9 cellular contexts compared by ENCODE assay signal in the genomic region with DNA sequence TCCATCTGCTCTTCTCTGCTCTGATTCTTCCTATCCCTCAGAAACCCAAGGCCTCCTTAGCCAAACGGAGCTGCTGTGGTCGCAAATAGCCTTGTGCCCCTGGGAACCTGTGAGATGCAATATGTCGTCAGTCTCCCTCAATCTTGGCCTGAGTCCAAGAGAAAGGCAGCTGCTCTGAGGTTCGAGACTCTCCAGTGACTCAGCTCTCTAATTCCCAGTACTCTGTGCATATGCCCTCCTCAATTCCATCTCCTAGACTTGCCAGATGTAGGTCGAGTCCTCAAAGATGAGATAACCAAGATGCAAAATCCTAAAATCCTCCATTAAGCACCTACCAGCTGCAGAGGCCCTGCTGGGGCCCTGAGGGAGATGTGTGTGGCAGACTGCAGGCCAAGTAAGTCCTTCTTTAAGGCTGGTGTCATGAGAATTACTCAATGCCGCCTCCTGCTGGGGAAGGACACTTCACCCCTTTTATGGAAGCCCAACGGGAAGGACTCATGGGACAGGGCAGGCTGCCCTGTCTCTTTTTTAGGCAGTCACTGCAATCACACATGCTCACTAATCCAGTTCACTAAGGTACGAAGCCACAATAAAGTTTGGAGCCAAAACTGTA. TPM values are rescaled to one million over a fixed set of nuclear protein-coding genes. Genes with fewer than 3 reads are reported as not detected.
DNase-seq lines count a peak whose midpoint lies in the region; ATAC-seq lines count a peak whose summit lies in the region.
"Had no signal": no experiment of that assay in that cellular context is flagged by ENCODE, and none has a peak within 500 bp of the region (broad histone marks: within the 10 kb centered on the region; RNA-seq: fewer than 3 reads in every experiment).

No MANE protein-coding gene starts in this region.

- intact Hi-C loops in Right ventricle myocardium inferior (cut with DNase I), result loop anchor here (10.0 kb wide), 1 partner anchor 339 kb away; a partner anchor contains a TSS
- intact Hi-C loops in cardiac septum (cut with DNase I), result loop anchor here (5.0 to 10.0 kb wide), 2 partner anchors 359 to 542 kb away; a partner anchor contains a TSS
- intact Hi-C loops in aorta (cut with DNase I), result loop anchor here in 1 of 2 donors (10.0 kb wide), 1 partner anchor 339 kb away; a partner anchor contains a TSS

- ATAC-seq in Right ventricle myocardium inferior, result peak; percentile 40
- ATAC-seq in aorta (ENCODE audit: low FRiP score), result peak; percentile 40
- no peak for ATAC-seq in GM18861 (IDR thresholded peaks at IDR 0.05; ENCODE audit: unreplicated experiment)

- no peak overlapping the region for H3K9ac ChIP-seq in adipocyte (ENCODE audit: low read length)

- H3K36me3 ChIP-seq in adipocyte (ENCODE audit: control insufficient read depth, insufficient read depth, low read length, severe bottlenecking), result no peaks in the 10 kb centered on the region
- H3K36me3 ChIP-seq in aorta (ENCODE audit: control insufficient read depth in 1 of 2, insufficient read depth in 2 of 2, low read length in 1 of 2), result no peaks in the 10 kb centered on the region

- H3K4me1 ChIP-seq in adipocyte (ENCODE audit: control insufficient read depth, insufficient read depth, low read length), result peaks cover 22% of the 10 kb centered on the region
- H3K4me1 ChIP-seq in aorta (ENCODE audit: control insufficient read depth in 1 of 2, insufficient read depth in 2 of 2, low read length in 2 of 2), result no peaks in the 10 kb centered on the region

- no peaks in the 10 kb centered on the region for H3K27me3 ChIP-seq in adipocyte (replicated peaks; ENCODE audit: control insufficient read depth, insufficient read depth, low read length)
- H3K27me3 ChIP-seq in aorta (ENCODE audit: control insufficient read depth in 1 of 2, insufficient read depth in 2 of 2, low read length in 1 of 2), result no peaks in the 10 kb centered on the region

- 34 to 36% methylated on average over 8 of the region's 8 CpGs for WGBS in aorta, 2 donors

- H3K27ac ChIP-seq in aorta (ENCODE audit: low read depth in 1 of 2, low read length in 2 of 2), result no peak overlapping the region

- H3K4me3 ChIP-seq in adipocyte (ENCODE audit: low read length) (no peak overlapping the region), aorta (ENCODE audit: low read length in 2 of 2) (no peak overlapping the region)

- H3K9me3 ChIP-seq in adipocyte (ENCODE audit: control insufficient read depth, low read length), result no peaks in the 10 kb centered on the region
- no peaks in the 10 kb centered on the region for H3K9me3 ChIP-seq in aorta (ENCODE audit: control insufficient read depth, low read length)

- DNase-seq in Right ventricle myocardium inferior (ENCODE audit: missing footprints) (no peak), cardiac septum (ENCODE audit: low spot score) (no peak), OCI-M1 (lab: John Stamatoyannopoulos, UW) (peak; percentile 84), adipocyte (ENCODE audit: low read depth) (peak; percentile 63), kidney tubule cell (ENCODE audit: low spot score) (peak; percentile 55), aorta (peak in 1 of 2 donors; percentile 57), HK-2 (ENCODE audit: unreplicated experiment) (no peak)
- DNase-seq: stimulated activated naive B cell treated with anti-CD40 and anti-IgM and Interleukin-4, amounts not matched to agents 10 μg/mL and 1 μg/mL and 100 μg/mL, for 72 hours had no signal

RNA-seq across cellular contexts. Expression of a gene that starts 28.5 kb away (rescaled TPM):
- not detected for total RNA-seq in Right ventricle myocardium inferior
- not detected for total RNA-seq in cardiac septum
- not detected for total RNA-seq in aorta
- polyA plus RNA-seq in aorta, result not detected

RNA-seq across cellular contexts. Expression of a gene that starts 30.8 kb away (rescaled TPM):
- total RNA-seq in Right ventricle myocardium inferior, result 1.9 TPM
- 3.9 TPM for total RNA-seq in cardiac septum
- total RNA-seq in aorta, result 1 to 10 TPM; 3.0 to 4.3 TPM
- polyA plus RNA-seq in aorta, result 1 to 10 TPM; 1.6 to 6.8 TPM

RNA-seq across cellular contexts. Expression of a gene that starts 36.4 kb away (rescaled TPM):
- not detected for total RNA-seq in Right ventricle myocardium inferior
- not detected for total RNA-seq in cardiac septum
- not detected for total RNA-seq in aorta
- not detected for polyA plus RNA-seq in aorta

RNA-seq across cellular contexts. Expression of a gene that starts 55.0 kb away (rescaled TPM):
- total RNA-seq in Right ventricle myocardium inferior (not detected), cardiac septum (not detected), aorta (not detected)
- polyA plus RNA-seq in aorta, result not detected

Comparison
In these comparisons a context has a peak if more than half of its experiments do, and no peak if none do; other contexts are left out.
1. DNase-seq: peak in OCI-M1 (single experiment), adipocyte (single experiment) and kidney tubule cell (single experiment); none in Right ventricle myocardium inferior (single experiment), cardiac septum (single experiment) and HK-2 (single experiment).